In the genomic region with DNA sequence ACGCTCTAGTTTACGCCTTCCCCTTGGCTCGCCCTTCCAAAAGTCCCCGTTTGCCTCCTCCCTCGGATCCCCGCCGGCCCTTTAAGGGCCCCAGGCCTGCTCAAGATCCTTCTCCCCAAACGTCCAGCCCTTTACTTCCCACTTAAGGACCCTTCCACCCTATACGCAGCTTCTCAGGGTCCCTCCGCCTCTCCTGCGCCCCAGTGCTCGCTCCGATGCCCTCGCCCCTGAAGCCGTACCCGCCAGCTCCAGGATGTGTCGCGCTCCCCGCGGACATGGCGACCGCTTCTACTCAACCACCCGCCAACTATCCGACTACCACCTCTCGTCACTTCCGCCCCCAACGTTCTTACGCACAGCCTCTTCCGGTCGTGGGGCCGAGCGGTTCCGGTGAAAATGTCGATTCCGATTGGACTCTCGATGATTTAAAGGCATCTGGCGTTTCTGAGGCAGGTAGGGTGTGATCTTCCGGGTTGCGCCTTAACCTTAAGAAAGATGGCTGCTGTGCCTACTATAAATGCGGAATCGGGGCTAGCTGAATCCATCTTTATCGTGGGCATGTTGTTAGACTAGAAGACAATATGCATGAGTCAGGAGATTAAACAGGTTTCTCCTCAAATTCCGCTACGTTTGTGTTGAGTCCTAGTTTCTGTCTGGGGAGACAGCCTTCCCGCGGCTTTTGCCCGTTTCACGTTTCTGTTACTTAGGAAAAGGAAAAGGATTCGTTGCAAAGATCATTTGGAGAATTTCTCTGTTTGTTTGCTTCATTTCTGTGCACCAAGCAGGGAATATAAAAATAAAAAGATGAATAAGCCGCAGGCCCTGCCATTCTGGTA, we compare ENCODE assay signal across 8 cellular contexts. TPM values are rescaled to one million over a fixed set of nuclear protein-coding genes. Genes with fewer than 3 reads are reported as not detected.
A peak's percentile ranks its signal among the peaks of the same experiment; 100 is the strongest.
DNase-seq lines count a peak whose midpoint lies in the region; ATAC-seq and TF ChIP-seq lines count a peak whose summit lies in the region.

A gene (minus strand): TSS at position 317 of the 836 bp plus-strand sequence. CDS start 40 bp downstream, at position 277.

- H3K27ac ChIP-seq in CD4-positive, CD25-positive, alpha-beta regulatory T cell (ENCODE audit: insufficient read depth, low read length, poor library complexity, severe bottlenecking), result peak within 1 kb of the TSS; percentile 90
- H3K27ac ChIP-seq in duodenal mucosa (ENCODE audit: low read depth, low read length) (peak within 1 kb of the TSS; percentile 89), right lobe of liver (peak within 1 kb of the TSS; percentile 82 to 91 (median 83))

- ATAC-seq in CD4-positive, CD25-positive, alpha-beta regulatory T cell (ENCODE audit: low read depth in 2 of 2), result peak; percentile 96 to 98
- ATAC-seq in GM19395 (IDR thresholded peaks at IDR 0.05; ENCODE audit: unreplicated experiment) (peak; percentile 90), HG03565 (IDR thresholded peaks at IDR 0.05; ENCODE audit: unreplicated experiment) (peak; percentile 74), right lobe of liver (peak; percentile 96 to 99 (median 98))

- peaks cover 11 to 44% (median 26%) of the 10 kb centered on the region in 4 donors for H3K4me1 Mint-ChIP-seq in CD4-positive, CD25-positive, alpha-beta regulatory T cell

- peak; percentile 94 for TF ChIP-seq POLR2A in right lobe of liver (IDR thresholded peaks at IDR 0.05)

- peak; percentile 93 to 100 (median 98) for DNase-seq in CD4-positive, CD25-positive, alpha-beta regulatory T cell
- DNase-seq in NCI-H774 (lab: John Stamatoyannopoulos, UW), result peak; percentile 99
- DNase-seq in activated CD4-positive, alpha-beta T cell treated with anti-CD3 and anti-CD28 coated beads, Interleukin-2, amount 50 U/mL, for 4 hours, result peak; percentile 91
- peak; percentile 93 to 96 (median 95) for DNase-seq in right lobe of liver
- DNase-seq in stimulated activated CD4-positive, alpha-beta T cell treated with anti-CD3 and anti-CD28 coated beads, Interleukin-4, amount 100 ng/mL, for 48 hours (ENCODE audit: low read depth in 2 of 2), result peak; percentile 82 to 92

- H3K9me3 ChIP-seq in CD4-positive, CD25-positive, alpha-beta regulatory T cell (ENCODE audit: control insufficient read depth in 2 of 2, low read length in 2 of 2), result no peaks in the 10 kb centered on the region
- H3K9me3 ChIP-seq in duodenal mucosa (ENCODE audit: control insufficient read depth in 1 of 2, low read length in 2 of 2) (no peaks in the 10 kb centered on the region), right lobe of liver (no peaks in the 10 kb centered on the region)

- H3K9me3 Mint-ChIP-seq in CD4-positive, CD25-positive, alpha-beta regulatory T cell, result no peaks in the 10 kb centered on the region

- H3K36me3 Mint-ChIP-seq in CD4-positive, CD25-positive, alpha-beta regulatory T cell, result peaks cover 14% of the 10 kb centered on the region

- H3K27me3 Mint-ChIP-seq in CD4-positive, CD25-positive, alpha-beta regulatory T cell, result no peaks in the 10 kb centered on the region

- H3K27me3 ChIP-seq in CD4-positive, CD25-positive, alpha-beta regulatory T cell (ENCODE audit: control insufficient read depth, insufficient read depth, low read length), result no peaks in the 10 kb centered on the region
- H3K27me3 ChIP-seq in duodenal mucosa (ENCODE audit: control insufficient read depth in 1 of 2, insufficient read depth in 2 of 2, low read length in 2 of 2), result no peaks in the 10 kb centered on the region
- no peaks in the 10 kb centered on the region for H3K27me3 ChIP-seq in right lobe of liver

- TF ChIP-seq CTCF in right lobe of liver (IDR thresholded peaks at IDR 0.05), result peak in 1 of 4 donors; percentile 9

- H3K4me3 Mint-ChIP-seq in CD4-positive, CD25-positive, alpha-beta regulatory T cell, result peak within 1 kb of the TSS in 2 of 4 donors; percentile 46 to 82

- under 1% methylated on average over 49 of the region's 50 CpGs for WGBS in right lobe of liver (ENCODE audit: insufficient coverage, low coverage, low lambda C conversion rate, missing lambda C conversion rate)

- intact Hi-C loops in right lobe of liver (cut with DNase I), result no loop called here

- H3K27ac Mint-ChIP-seq in CD4-positive, CD25-positive, alpha-beta regulatory T cell, result peak within 1 kb of the TSS in 1 of 3 donors; percentile 14

- H3K4me1 ChIP-seq in CD4-positive, CD25-positive, alpha-beta regulatory T cell (ENCODE audit: control insufficient read depth, insufficient read depth, low read length, poor library complexity, severe bottlenecking), result peaks cover 48% of the 10 kb centered on the region
- peaks cover 24 to 32% of the 10 kb centered on the region in 2 donors for H3K4me1 ChIP-seq in duodenal mucosa (ENCODE audit: control insufficient read depth in 1 of 2, insufficient read depth in 2 of 2, low read length in 2 of 2)
- peaks cover 0 to 30% (median 9%) of the 10 kb centered on the region in 4 donors for H3K4me1 ChIP-seq in right lobe of liver

- H3K4me3 ChIP-seq in CD4-positive, CD25-positive, alpha-beta regulatory T cell (ENCODE audit: low read depth, low read length), result peak within 1 kb of the TSS; percentile 94
- H3K4me3 ChIP-seq in duodenal mucosa (ENCODE audit: low read depth in 1 of 2, low read length in 2 of 2) (peak within 1 kb of the TSS; percentile 95), right lobe of liver (peak within 1 kb of the TSS; percentile 56 to 97 (median 91))

- peak within 1 kb of the TSS; percentile 99 for H3K9ac ChIP-seq in duodenal mucosa (ENCODE audit: low read depth in 1 of 2, low read length in 2 of 2)

- H3K36me3 ChIP-seq in CD4-positive, CD25-positive, alpha-beta regulatory T cell (ENCODE audit: control insufficient read depth, insufficient read depth, low read length), result peaks cover 34% of the 10 kb centered on the region
- H3K36me3 ChIP-seq in duodenal mucosa (ENCODE audit: control insufficient read depth in 1 of 2, insufficient read depth in 2 of 2, low read length in 2 of 2), result peaks cover 10 to 12% of the 10 kb centered on the region in 2 donors
- H3K36me3 ChIP-seq in right lobe of liver, result peaks cover 0 to 34% (median 21%) of the 10 kb centered on the region in 4 donors

RNA-seq across cellular contexts. Expression of the gene that starts here (rescaled TPM):
- 60.1 TPM for total RNA-seq in CD4-positive, CD25-positive, alpha-beta regulatory T cell
- 10 to 100 TPM in 1 of 4 donors, 1 to 10 TPM in 3; 7.4 to 10.8 (median 8.3) TPM for polyA plus RNA-seq in CD4-positive, CD25-positive, alpha-beta regulatory T cell
- 10 to 100 TPM; 14.1 to 19.0 (median 17.2) TPM for total RNA-seq in right lobe of liver

Comparison
In these comparisons a context has a peak if more than half of its experiments do, and no peak if none do; other contexts are left out.
1. Peak in every context shown above with its lines: DNase-seq, ATAC-seq, H3K4me3 ChIP-seq and H3K27ac ChIP-seq.